ENCODE assay signal across 8 cellular contexts in genomic region chr1:118151312-118151937, GRCh38. TPM values are rescaled to one million over a fixed set of nuclear protein-coding genes. Genes with fewer than 3 reads are reported as not detected.
DNase-seq lines count a peak whose midpoint lies in the region; ATAC-seq, FAIRE-seq and TF ChIP-seq lines count a peak whose summit lies in the region.

No MANE protein-coding gene starts in this region.

- H3K9me3 ChIP-seq in NT2/D1 (ENCODE audit: insufficient read depth, low read length) = peaks cover 10% of the 10 kb centered on the region; the same call in 1 of the 2 replicates
- no peaks in the 10 kb centered on the region for H3K9me3 ChIP-seq in kidney (ENCODE audit: control insufficient read depth in 1 of 2, low read length in 2 of 2)

- H3K4me1 ChIP-seq in NT2/D1 (ENCODE audit: insufficient read depth, insufficient read length) (no peaks in the 10 kb centered on the region), kidney (ENCODE audit: control insufficient read depth in 1 of 2, insufficient read depth in 1 of 2, low read depth in 1 of 2, low read length in 2 of 2) (no peaks in the 10 kb centered on the region)

- no peak for ATAC-seq in HG03521 (IDR thresholded peaks at IDR 0.05; ENCODE audit: unreplicated experiment)

- H3K27ac ChIP-seq in brain microvascular endothelial cell (no peak overlapping the region), kidney (ENCODE audit: low read depth in 2 of 2, low read length in 2 of 2) (no peak overlapping the region)

- TF ChIP-seq CTCF in GM20000 (IDR thresholded peaks at IDR 0.05; ENCODE audit: extremely low read depth, missing control alignments) (peak; percentile 53), brain microvascular endothelial cell (IDR thresholded peaks at IDR 0.05; ENCODE audit: low read depth, low read length, missing control alignments) (peak; percentile 75), kidney (IDR thresholded peaks at IDR 0.05; ENCODE audit: borderline replicate concordance, extremely low read depth, insufficient read depth) (peak; percentile 70)

- no peaks in the 10 kb centered on the region for H3K27me3 ChIP-seq in NT2/D1 (ENCODE audit: insufficient read depth, insufficient read length)
- H3K27me3 ChIP-seq in brain microvascular endothelial cell (replicated peaks) = no peaks in the 10 kb centered on the region

- peak; percentile 81 for FAIRE-seq in kidney (lab: Jason Lieb, UNC)

- H3K36me3 ChIP-seq in NT2/D1 (ENCODE audit: insufficient read depth, insufficient read length, low read length) (peaks cover 3% of the 10 kb centered on the region), brain microvascular endothelial cell (replicated peaks) (no peaks in the 10 kb centered on the region), kidney (ENCODE audit: control insufficient read depth in 1 of 2, insufficient read depth in 2 of 2, low read length in 2 of 2) (no peaks in the 10 kb centered on the region)

- H3K4me3 ChIP-seq in NT2/D1 (ENCODE audit: insufficient read length, low read depth) (no peak overlapping the region), brain microvascular endothelial cell (ENCODE audit: low read depth, low read length) (no peak overlapping the region), kidney (ENCODE audit: low read length in 2 of 2) (no peak overlapping the region)

- intact Hi-C loops in kidney (cut with DNase I) = no loop called here

- in situ Hi-C loops in brain microvascular endothelial cell (cut with HindIII; ENCODE audit: low pct_ligation_motif_present, low sequenced_read_pairs) = no loop called here

- H3K9ac ChIP-seq in NT2/D1 (ENCODE audit: insufficient read length, low read depth) = no peak overlapping the region
- H3K9ac ChIP-seq in kidney (ENCODE audit: low read length in 2 of 2) = no peak overlapping the region

- DNase-seq in Ammon's horn (ENCODE audit: low spot score) (peak; percentile 55), GM20000 (ENCODE audit: low spot score) (peak; percentile 10), NT2/D1 (ENCODE audit: low read depth, low spot score) (peak; percentile 76), brain microvascular endothelial cell (peak; percentile 76), kidney (no peak)
- DNase-seq in stimulated activated CD8-positive, alpha-beta memory T cell treated with anti-CD3 and anti-CD28 coated beads, Interleukin-4, amount 100 ng/mL, for 48 hours = peak; percentile 59
- DNase-seq in stimulated activated naive CD4-positive, alpha-beta T cell (lab: John Stamatoyannopoulos, UW) = no peak

RNA-seq across cellular contexts. Expression of gene SPAG17, which starts 33.6 kb away (rescaled TPM):
- 10.4 TPM for total RNA-seq in kidney
- polyA plus RNA-seq in kidney (ENCODE audit: insufficient read depth, low read depth, low replicate concordance) = 8.7 TPM

Comparison
In these comparisons a context has a peak if more than half of its experiments do, and no peak if none do; other contexts are left out.
1. DNase-seq: peak in Ammon's horn (single experiment), GM20000 (single experiment), NT2/D1 (single experiment), brain microvascular endothelial cell (single experiment) and stimulated activated CD8-positive, alpha-beta memory T cell treated with anti-CD3 and anti-CD28 coated beads, Interleukin-4, amount 100 ng/mL, for 48 hours (single experiment); none in kidney (single experiment) and stimulated activated naive CD4-positive, alpha-beta T cell (0 of 6).
2. Peak in every context shown above with its lines, with median percentiles within 50 percentile points of each other: CTCF ChIP-seq.